In genomic region chr9:40169204-40169603, GRCh38 we compare ENCODE assay signal across 8 cellular contexts.
DNase-seq lines count a peak whose midpoint lies in the region; ATAC-seq and TF ChIP-seq lines count a peak whose summit lies in the region.
"Not testable (repeated sequence)": the region's sequence is repeated elsewhere in the genome, so short reads cannot be mapped to it uniquely, and the experiment has no call there.

No MANE protein-coding gene starts in this region.

- H3K36me3 ChIP-seq in PC-3 (ENCODE audit: low read depth, low read length): not testable (repeated sequence)

- H3K27me3 ChIP-seq in PC-3 (ENCODE audit: low read length): not testable (repeated sequence)

- H3K27ac Mint-ChIP-seq in stimulated activated effector memory CD8-positive, alpha-beta T cell treated with anti-CD3 and anti-CD28 coated beads, Interleukin-12 subunit alpha, Interleukin-12 subunit beta, amount 100 ng/mL, for 72 hours: not testable (repeated sequence)

- H3F3A ChIP-seq in PC-3 (ENCODE audit: low read length, unreplicated experiment): not testable (repeated sequence)

- not testable (repeated sequence) for H3K9me3 Mint-ChIP-seq in stimulated activated effector memory CD8-positive, alpha-beta T cell treated with anti-CD3 and anti-CD28 coated beads, Interleukin-12 subunit alpha, Interleukin-12 subunit beta, amount 100 ng/mL, for 72 hours

- not testable (repeated sequence) for H3K9me2 ChIP-seq in PC-3 (replicated peaks; ENCODE audit: low read length)

- intact Hi-C loops in PC-3 (cut with micrococcal nuclease); Right ventricle myocardium superior (cut with DNase I): not testable (repeated sequence)

- CTCF ChIA-PET in PC-3 (lab: Charles Lee): not testable (repeated sequence)

- not testable (repeated sequence) for H3K4me1 Mint-ChIP-seq in stimulated activated effector memory CD8-positive, alpha-beta T cell treated with anti-CD3 and anti-CD28 coated beads, Interleukin-12 subunit alpha, Interleukin-12 subunit beta, amount 100 ng/mL, for 72 hours

- BruUV-seq in PC-3 (replicated peaks; lab: Mats Ljungman, UMichigan): not testable (repeated sequence)

- H3K4me3 ChIP-seq in PC-3 (ENCODE audit: low read length): not testable (repeated sequence)

- not testable (repeated sequence) for H3K4me1 ChIP-seq in PC-3 (ENCODE audit: insufficient read depth, low read length)

- not testable (repeated sequence) for H2AFZ ChIP-seq in PC-3 (ENCODE audit: low read length)

- DNase-seq in PC-3; Right ventricle myocardium superior; stimulated activated effector memory CD8-positive, alpha-beta T cell treated with anti-CD3 and anti-CD28 coated beads, Interleukin-12 subunit alpha, Interleukin-12 subunit beta, amount 100 ng/mL, for 72 hours (ENCODE audit: low spot score in 2 of 2): not testable (repeated sequence)

- not testable (repeated sequence) for H3K9ac ChIP-seq in PC-3 (ENCODE audit: low read length)

- not testable (repeated sequence) for H3K4me3 Mint-ChIP-seq in stimulated activated effector memory CD8-positive, alpha-beta T cell treated with anti-CD3 and anti-CD28 coated beads, Interleukin-12 subunit alpha, Interleukin-12 subunit beta, amount 100 ng/mL, for 72 hours

- not testable (repeated sequence) for H3K79me2 ChIP-seq in PC-3 (ENCODE audit: low read length)

- H3K4me2 ChIP-seq in PC-3 (ENCODE audit: low read length): not testable (repeated sequence)

- H3K9me3 ChIP-seq in PC-3 (ENCODE audit: low read length): not testable (repeated sequence)

- H4K20me1 ChIP-seq in PC-3 (ENCODE audit: low read length): not testable (repeated sequence)

- POLR2A ChIA-PET in PC-3 (lab: Charles Lee; ENCODE audit: unreplicated experiment): not testable (repeated sequence)

- not testable (repeated sequence) for H3K36me3 Mint-ChIP-seq in stimulated activated effector memory CD8-positive, alpha-beta T cell treated with anti-CD3 and anti-CD28 coated beads, Interleukin-12 subunit alpha, Interleukin-12 subunit beta, amount 100 ng/mL, for 72 hours

- not testable (repeated sequence) for H3K27ac ChIP-seq in PC-3 (ENCODE audit: low read length)

- TF ChIP-seq CTCF in PC-3 (conservative IDR thresholded peaks at IDR 0.05; ENCODE audit: low read depth, low read length): not testable (repeated sequence)

- ATAC-seq in GM18517 (IDR thresholded peaks at IDR 0.05; ENCODE audit: unreplicated experiment) (peak; percentile 56), GM19351 (IDR thresholded peaks at IDR 0.05; ENCODE audit: unreplicated experiment) (peak; percentile 87), GM21717 (IDR thresholded peaks at IDR 0.05; ENCODE audit: unreplicated experiment) (peak; percentile 68), HG02798 (IDR thresholded peaks at IDR 0.05; ENCODE audit: poor library complexity, unreplicated experiment) (peak; percentile 75), HG03159 (IDR thresholded peaks at IDR 0.05; ENCODE audit: unreplicated experiment) (peak; percentile 66), PC-3 (peak; percentile 83), Right ventricle myocardium superior (ENCODE audit: poor library complexity) (peak; percentile 68)
- ATAC-seq in stimulated activated effector memory CD8-positive, alpha-beta T cell treated with anti-CD3 and anti-CD28 coated beads, Interleukin-12 subunit alpha, Interleukin-12 subunit beta, amount 100 ng/mL, for 72 hours: peak; percentile 47
